7 cellular contexts compared by ENCODE assay signal in the genomic region with DNA sequence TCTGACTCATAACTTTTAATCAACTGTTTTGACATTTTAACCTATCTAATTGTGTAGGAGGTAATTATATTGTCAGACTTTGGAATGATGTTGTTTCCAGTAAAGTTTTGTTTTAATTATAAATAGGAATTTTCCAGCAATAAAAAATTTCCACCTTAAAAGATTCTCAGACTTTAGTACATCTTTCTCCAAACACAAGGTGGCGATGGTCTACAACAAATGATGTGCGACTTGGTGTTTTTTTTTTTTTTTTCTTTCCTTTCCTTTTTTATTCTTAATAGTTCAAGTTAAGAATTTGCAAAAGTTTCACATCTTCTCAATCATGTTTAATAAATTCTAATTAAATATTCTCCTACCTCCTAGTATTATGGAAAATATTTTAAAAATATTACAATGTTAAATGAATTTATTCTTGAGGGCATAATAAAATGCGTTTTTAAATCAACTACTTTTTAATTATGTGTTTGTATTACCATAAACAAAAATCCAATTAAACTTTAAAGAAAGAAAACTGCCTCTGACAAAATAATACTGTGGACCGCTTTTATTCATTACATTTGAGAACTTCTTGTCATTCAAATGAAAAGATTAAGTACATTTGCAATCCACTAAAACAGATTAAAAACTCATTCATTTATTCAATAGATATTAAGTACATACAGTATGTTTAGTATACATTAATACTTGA. TPM values are rescaled to one million over a fixed set of nuclear protein-coding genes. Genes with fewer than 3 reads are reported as not detected.
A peak's percentile ranks its signal among the peaks of the same experiment; 100 is the strongest.
DNase-seq lines count a peak whose midpoint lies in the region; ATAC-seq, FAIRE-seq and TF ChIP-seq lines count a peak whose summit lies in the region.

No MANE protein-coding gene starts in this region.

- H3K27me3 ChIP-seq in MM.1S (replicated peaks; ENCODE audit: insufficient read depth, low read length) = peaks cover 20% of the 10 kb centered on the region

- no peak overlapping the region for H3K27ac ChIP-seq in MM.1S (ENCODE audit: low read length)
- H3K27ac ChIP-seq in VCaP = no peak overlapping the region
- H3K27ac ChIP-seq in kidney (ENCODE audit: low read depth in 2 of 2, low read length in 2 of 2) = no peak overlapping the region

- H3K36me3 Mint-ChIP-seq in T-cell = no peaks in the 10 kb centered on the region

- H3K9me2 ChIP-seq in MM.1S (replicated peaks; ENCODE audit: insufficient read depth, low read length) = no peaks in the 10 kb centered on the region

- CTCF ChIA-PET in T-cell (lab: Charles Lee) = interaction anchor here (0.7 to 2.7 kb wide), 5 partner anchors 851 to 1896 kb away, joined by 3 to 22 read pairs (median 5); no protein-coding TSS in a partner anchor

- H4K20me1 ChIP-seq in MM.1S (ENCODE audit: insufficient read depth, low read length) = no peaks in the 10 kb centered on the region

- DNase-seq in MM.1S = peak; percentile 62
- DNase-seq in kidney = no peak
- DNase-seq in T-helper 9 cell = no peak
- no peak for DNase-seq in T-cell

- peak; percentile 43 for TF ChIP-seq CTCF in MM.1S (IDR thresholded peaks at IDR 0.05; ENCODE audit: low read length)
- TF ChIP-seq CTCF in VCaP (conservative IDR thresholded peaks at IDR 0.05) = peak; percentile 70
- TF ChIP-seq CTCF in kidney (IDR thresholded peaks at IDR 0.05; ENCODE audit: borderline replicate concordance, extremely low read depth, insufficient read depth) = peak; percentile 68

- no peak overlapping the region for H2AFZ ChIP-seq in MM.1S (ENCODE audit: low read length)

- H3K4me1 ChIP-seq in MM.1S (ENCODE audit: low read length) = 0 out of 2 replicates have a peak, but pooled peaks cover 4% of the 10 kb centered on the region
- peaks cover 2 to 3% of the 10 kb centered on the region in 2 donors for H3K4me1 ChIP-seq in kidney (ENCODE audit: control insufficient read depth in 1 of 2, insufficient read depth in 1 of 2, low read depth in 1 of 2, low read length in 2 of 2)

- no peaks in the 10 kb centered on the region for H3K79me2 ChIP-seq in MM.1S (ENCODE audit: low read length)

- H3K27ac Mint-ChIP-seq in T-cell = no peak overlapping the region

- intact Hi-C loops in kidney (cut with DNase I) = loop anchor here (5.0 to 10.0 kb wide), 3 partner anchors 853 to 1895 kb away; no protein-coding TSS in a partner anchor

- POLR2A ChIA-PET in T-cell (lab: Charles Lee) = no interaction called here

- FAIRE-seq in G401.6 (lab: Jason Lieb, UNC) (peak; percentile 99), kidney (lab: Jason Lieb, UNC) (peak; percentile 99)

- no peaks in the 10 kb centered on the region for H3K9me3 Mint-ChIP-seq in T-cell

- H3K4me3 Mint-ChIP-seq in T-cell = no peak overlapping the region

- ATAC-seq in T-cell (replicated peaks in 1 of 4) = no peak
- no peak for ATAC-seq in HG02588 (IDR thresholded peaks at IDR 0.05; ENCODE audit: unreplicated experiment)

- H3K9ac ChIP-seq in MM.1S (ENCODE audit: low read length) (no peak overlapping the region), kidney (ENCODE audit: low read length in 2 of 2) (no peak overlapping the region)

- H3K4me3 ChIP-seq in MM.1S (ENCODE audit: low read length) = no peak overlapping the region
- peak overlapping the region in 1 of 2 donors; percentile 20 for H3K4me3 ChIP-seq in kidney (ENCODE audit: low read length in 2 of 2)

- no peaks in the 10 kb centered on the region for H3F3A ChIP-seq in MM.1S (ENCODE audit: insufficient read depth, low read length)

- no peaks in the 10 kb centered on the region for H3K9me3 ChIP-seq in MM.1S (replicated peaks; ENCODE audit: insufficient read depth, low read length)
- H3K9me3 ChIP-seq in kidney (ENCODE audit: control insufficient read depth in 1 of 2, low read length in 2 of 2) = no peaks in the 10 kb centered on the region

- H3K4me1 Mint-ChIP-seq in T-cell = peaks cover 21 to 27% (median 26%) of the 10 kb centered on the region in 3 donors

- no peak overlapping the region for H3K4me2 ChIP-seq in MM.1S (ENCODE audit: low read depth, low read length)

- H3K36me3 ChIP-seq in MM.1S (replicated peaks; ENCODE audit: insufficient read depth, low read length) (no peaks in the 10 kb centered on the region), kidney (ENCODE audit: control insufficient read depth in 1 of 2, insufficient read depth in 2 of 2, low read length in 2 of 2) (no peaks in the 10 kb centered on the region)

- peaks cover 45 to 50% of the 10 kb centered on the region in 2 donors for H3K27me3 Mint-ChIP-seq in T-cell

RNA-seq across cellular contexts. Expression of a gene that starts 4.4 kb away (rescaled TPM):
- total RNA-seq in kidney (343 TPM), T-cell (1 to 10 TPM in 2 of 5 donors, under 1 TPM in 3; 0.40 to 1.7 (median 0.72) TPM)
- 16.0 TPM for polyA plus RNA-seq in kidney (ENCODE audit: insufficient read depth, low read depth, low replicate concordance)

Comparison
In these comparisons a context has a peak if more than half of its experiments do, and no peak if none do; other contexts are left out.
1. RNA of a gene that starts 4.4 kb away (total RNA-seq): 343 TPM in kidney (single experiment); 0.40 to 1.7 TPM in T-cell; every median in the first group is over 100 times any median in the second.
2. Peak in every context shown above with its lines, with median percentiles within 50 percentile points of each other: CTCF ChIP-seq.